In the genomic region with DNA sequence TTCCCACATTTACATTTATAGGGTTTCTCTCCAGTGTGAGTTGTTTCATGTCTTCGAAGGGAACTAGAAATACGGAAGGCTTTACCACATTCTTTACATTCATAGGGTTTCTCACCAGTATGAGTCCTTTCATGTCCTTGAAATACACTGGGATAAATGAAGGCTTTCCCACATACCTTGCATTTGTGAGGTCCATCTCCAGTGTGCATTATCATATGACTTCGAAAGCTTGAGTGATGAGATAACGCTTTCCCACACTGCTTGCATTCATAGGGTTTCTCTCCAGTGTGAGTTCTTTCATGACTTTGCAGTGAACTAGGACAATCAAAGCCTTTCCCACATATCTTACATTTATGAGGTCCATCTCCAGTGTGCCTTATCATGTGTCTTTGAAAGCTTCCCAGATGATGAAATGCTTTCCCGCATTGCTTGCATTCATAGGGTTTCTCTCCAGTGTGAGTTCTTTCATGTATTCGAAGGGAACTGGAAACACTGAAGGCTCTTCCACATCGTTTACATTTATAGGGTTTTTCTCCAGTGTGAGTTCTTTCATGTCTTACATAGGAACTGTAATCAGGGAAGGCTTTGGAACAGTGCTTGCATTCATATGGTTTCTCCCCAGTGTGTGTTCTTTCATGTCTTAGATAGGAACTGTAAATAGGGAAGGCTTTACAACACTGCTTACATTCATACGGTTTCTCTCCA, we compare ENCODE assay signal across 18 cellular contexts. TPM values are rescaled to one million over a fixed set of nuclear protein-coding genes. Genes with fewer than 3 reads are reported as not detected.
A peak's percentile ranks its signal among the peaks of the same experiment; 100 is the strongest.
DNase-seq lines count a peak whose midpoint lies in the region; TF ChIP-seq lines count a peak whose summit lies in the region.
"Had no signal": no experiment of that assay in that cellular context is flagged by ENCODE, and none has a peak within 500 bp of the region (broad histone marks: within the 10 kb centered on the region; RNA-seq: fewer than 3 reads in every experiment).

No MANE protein-coding gene starts in this region.

- H3K4me3 ChIP-seq in endodermal cell (ENCODE audit: low read length), result peak overlapping the region; percentile 36
- H3K4me3 ChIP-seq in subcutaneous abdominal adipose tissue (ENCODE audit: low read depth in 1 of 5, low read length in 5 of 5), result peak overlapping the region in 4 of 5 donors; percentile 37 to 43 (median 39)
- no peak overlapping the region for H3K4me3 ChIP-seq in smooth muscle cell
- H3K4me3 ChIP-seq: MG63 had no signal

- no peaks in the 10 kb centered on the region for H3F3A ChIP-seq in smooth muscle cell (ENCODE audit: low read depth)

- no peak overlapping the region for H2AFZ ChIP-seq in smooth muscle cell (ENCODE audit: low read depth)

- DNase-seq in OCI-M1 (lab: John Stamatoyannopoulos, UW) (peak; percentile 31), endodermal cell (no peak), smooth muscle cell (lab: John Stamatoyannopoulos, UW; ENCODE audit: unreplicated experiment) (no peak), NCI-H226 (no peak)
- DNase-seq: AML-193, DMS79 treated with DMSO at 0.1 percent for 48 hours, H7, IMR-90, Karpas-422, MG63, NCI-H1092, NCI-H146, NCI-H2081, NCI-H2171 treated with DMSO at 0.1 percent for 48 hours, NCI-H446 treated with DMSO at 0.1 percent for 48 hours, SW 1271 had no signal

- H3K36me3 ChIP-seq in endodermal cell (ENCODE audit: control insufficient read depth, insufficient read depth, low read length) (peaks cover 29% of the 10 kb centered on the region), subcutaneous abdominal adipose tissue (ENCODE audit: control insufficient read depth in 5 of 5, insufficient read depth in 5 of 5, low read length in 5 of 5) (peaks cover 23 to 31% (median 27%) of the 10 kb centered on the region in 5 donors), smooth muscle cell (ENCODE audit: low read depth) (peaks cover 33% of the 10 kb centered on the region)

- H3K27ac ChIP-seq in endodermal cell (ENCODE audit: low read depth, low read length) (no peak overlapping the region), subcutaneous abdominal adipose tissue (ENCODE audit: low read depth, low read length) (no peak overlapping the region), smooth muscle cell (ENCODE audit: low read depth) (no peak overlapping the region)

- no peaks in the 10 kb centered on the region for H3K27me3 ChIP-seq in endodermal cell (ENCODE audit: control insufficient read depth, insufficient read depth, low read length, poor library complexity, severe bottlenecking)
- no peaks in the 10 kb centered on the region for H3K27me3 ChIP-seq in subcutaneous abdominal adipose tissue (ENCODE audit: control insufficient read depth in 5 of 5, insufficient read depth in 4 of 5, low read length in 5 of 5)
- no peaks in the 10 kb centered on the region for H3K27me3 ChIP-seq in smooth muscle cell (ENCODE audit: low read depth)
- H3K27me3 ChIP-seq: MG63 had no signal

- H3K9me3 ChIP-seq in endodermal cell (ENCODE audit: control insufficient read depth, low read length) (peaks cover 87% of the 10 kb centered on the region), subcutaneous abdominal adipose tissue (ENCODE audit: control insufficient read depth in 5 of 5, low read length in 5 of 5) (peaks cover 37 to 75% (median 66%) of the 10 kb centered on the region in 5 donors), smooth muscle cell (replicated peaks; ENCODE audit: low read depth) (peaks cover 47% of the 10 kb centered on the region)

- no peaks in the 10 kb centered on the region for H4K20me1 ChIP-seq in smooth muscle cell (ENCODE audit: low read depth)

- no peak overlapping the region for H3K27ac Mint-ChIP-seq in endodermal cell
- H3K27ac Mint-ChIP-seq: CD14-positive monocyte had no signal

- no peaks in the 10 kb centered on the region for H3K79me2 ChIP-seq in smooth muscle cell (ENCODE audit: low read depth)

- H3K36me3 Mint-ChIP-seq in endodermal cell (ENCODE audit: low read depth), result peaks cover 48% of the 10 kb centered on the region

- peaks cover 88% of the 10 kb centered on the region for H3K9me3 Mint-ChIP-seq in endodermal cell

- H3K4me3 Mint-ChIP-seq in endodermal cell, result no peak overlapping the region
- H3K4me3 Mint-ChIP-seq: CD14-positive monocyte had no signal

- H3K27me3 Mint-ChIP-seq in endodermal cell (ENCODE audit: insufficient read depth), result no peaks in the 10 kb centered on the region

- H3K9ac ChIP-seq in endodermal cell (ENCODE audit: extremely low read depth, low read length, poor library complexity, severe bottlenecking) (no peak overlapping the region), subcutaneous abdominal adipose tissue (ENCODE audit: low read length in 5 of 5) (no peak overlapping the region), smooth muscle cell (ENCODE audit: low read depth) (no peak overlapping the region)

- no peaks in the 10 kb centered on the region for H3K4me1 Mint-ChIP-seq in endodermal cell
- H3K4me1 Mint-ChIP-seq: CD14-positive monocyte had no signal

- H3K4me2 ChIP-seq in smooth muscle cell, result no peak overlapping the region

- TF ChIP-seq CTCF in endodermal cell (conservative IDR thresholded peaks at IDR 0.05) (no peak), smooth muscle cell (IDR thresholded peaks at IDR 0.05; ENCODE audit: borderline replicate concordance, insufficient read depth, poor library complexity, severe bottlenecking) (no peak)

- no peaks in the 10 kb centered on the region for H3K4me1 ChIP-seq in endodermal cell (ENCODE audit: control insufficient read depth, insufficient read depth, low read length)
- H3K4me1 ChIP-seq in subcutaneous abdominal adipose tissue (ENCODE audit: control insufficient read depth in 5 of 5, insufficient read depth in 5 of 5, low read length in 5 of 5), result no peaks in the 10 kb centered on the region
- no peaks in the 10 kb centered on the region for H3K4me1 ChIP-seq in smooth muscle cell (ENCODE audit: low read depth)

- 93 to 95% methylated on average over 6 to 8 of the region's 8 CpGs for WGBS in endodermal cell (ENCODE audit: insufficient coverage in 1 of 2, insufficient read length in 1 of 2), 2 experiments
- WGBS in smooth muscle cell (ENCODE audit: low lambda C conversion rate), result 96% methylated on average over 8 of the region's 8 CpGs

RNA-seq across cellular contexts. Expression of a gene that starts 15.1 kb away (rescaled TPM):
- total RNA-seq in endodermal cell, result 1 to 10 TPM; 2.7 to 3.5 TPM
- 2.5 TPM for polyA plus RNA-seq in endodermal cell (2013, experiment 1 of 2)
- polyA plus RNA-seq in endodermal cell (2013, experiment 2 of 2), result 2.4 TPM
- total RNA-seq in smooth muscle cell, result 0.40 and 12.9 TPM in 2 replicates
- polyA plus RNA-seq in smooth muscle cell, result 0.06 and 0.54 TPM in 2 replicates
- total RNA-seq: H7 had no signal

RNA-seq across cellular contexts. Expression of a gene that starts 16.9 kb away (rescaled TPM):
- total RNA-seq in endodermal cell (1 to 10 TPM; 2.2 to 3.1 TPM), smooth muscle cell (2.2 and 6.7 TPM in 2 replicates)
- 1.7 TPM for polyA plus RNA-seq in endodermal cell (2013, experiment 1 of 2)
- 1.3 TPM for polyA plus RNA-seq in endodermal cell (2013, experiment 2 of 2)
- 1.1 and 2.9 TPM in 2 replicates for polyA plus RNA-seq in smooth muscle cell
- total RNA-seq: H7 had no signal

RNA-seq across cellular contexts. Expression of a gene that starts 50.7 kb away (rescaled TPM):
- total RNA-seq in endodermal cell (1 to 10 TPM; 8.6 to 9.1 TPM), smooth muscle cell (3.6 and 5.9 TPM in 2 replicates)
- 4.3 TPM for polyA plus RNA-seq in endodermal cell (2013, experiment 1 of 2)
- 4.3 TPM for polyA plus RNA-seq in endodermal cell (2013, experiment 2 of 2)
- polyA plus RNA-seq in smooth muscle cell, result 0.93 and 1.8 TPM in 2 replicates
- total RNA-seq: H7 had no signal

RNA-seq across cellular contexts. Expression of a gene that starts 55.7 kb away (rescaled TPM):
- total RNA-seq in endodermal cell (1 to 10 TPM; 9.5 TPM), smooth muscle cell (5.3 and 5.8 TPM in 2 replicates)
- 5.7 TPM for polyA plus RNA-seq in endodermal cell (2013, experiment 1 of 2)
- polyA plus RNA-seq in endodermal cell (2013, experiment 2 of 2), result 5.1 TPM
- polyA plus RNA-seq in smooth muscle cell, result 3.2 and 5.3 TPM in 2 replicates
